20 cellular contexts compared by ENCODE assay signal in the genomic region with DNA sequence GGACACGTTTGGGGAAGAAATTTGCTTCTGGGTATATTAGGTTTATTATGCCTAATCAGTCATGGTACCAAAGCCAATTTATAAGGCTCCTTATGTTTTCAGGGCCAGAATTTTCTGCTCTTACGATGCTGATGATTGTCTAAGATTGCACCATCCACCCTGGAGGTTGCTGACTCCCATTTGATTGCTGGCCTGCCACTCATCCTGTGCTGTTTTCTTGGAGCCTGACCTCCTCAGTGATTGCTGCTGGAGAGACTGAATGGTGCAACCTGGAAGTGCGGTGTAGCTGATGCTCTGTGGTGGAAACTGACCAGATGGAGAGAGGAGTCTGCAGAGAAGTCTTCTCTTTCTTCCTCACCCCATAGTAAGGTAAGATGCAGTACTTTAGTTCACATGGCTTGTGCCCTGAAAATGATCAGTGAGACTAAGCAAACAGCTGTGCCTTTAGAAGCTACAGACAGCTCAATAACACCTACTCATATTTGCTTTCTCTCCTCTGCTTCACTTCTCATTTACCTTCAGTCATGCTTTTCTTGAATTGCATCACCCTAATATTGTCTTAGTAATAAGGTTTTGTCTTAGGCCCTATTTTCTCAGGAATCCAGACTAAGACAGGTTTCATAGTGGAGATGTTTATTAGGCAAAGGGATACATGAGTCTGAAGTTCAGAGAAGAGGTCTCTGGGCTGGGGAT. TPM values are rescaled to one million over a fixed set of nuclear protein-coding genes. Genes with fewer than 3 reads are reported as not detected.
DNase-seq lines count a peak whose midpoint lies in the region; ATAC-seq, FAIRE-seq and TF ChIP-seq lines count a peak whose summit lies in the region.
"Had no signal": no experiment of that assay in that cellular context is flagged by ENCODE, and none has a peak within 500 bp of the region (broad histone marks: within the 10 kb centered on the region; RNA-seq: fewer than 3 reads in every experiment).

No MANE protein-coding gene starts in this region.

- H3K27me3 Mint-ChIP-seq in HFFc6 (ENCODE audit: insufficient read depth) = no peaks in the 10 kb centered on the region
- no peaks in the 10 kb centered on the region for H3K27me3 Mint-ChIP-seq in astrocyte (ENCODE audit: low read depth, unreplicated experiment)
- H3K27me3 Mint-ChIP-seq: B cell; CD4-positive, CD25-positive, alpha-beta regulatory T cell had no signal

- H3K4me2 ChIP-seq in astrocyte (ENCODE audit: low read length) = no peak overlapping the region

- no peak for ATAC-seq in GM19324 (IDR thresholded peaks at IDR 0.05; ENCODE audit: low FRiP score, unreplicated experiment)
- no peak for ATAC-seq in left lobe of liver

- H3K9me3 Mint-ChIP-seq in HFFc6 (peaks cover 8% of the 10 kb centered on the region), astrocyte (ENCODE audit: unreplicated experiment) (peaks cover 8% of the 10 kb centered on the region)

- no peak overlapping the region for H3K4me3 Mint-ChIP-seq in HFFc6
- H3K4me3 Mint-ChIP-seq in astrocyte (ENCODE audit: unreplicated experiment) = no peak overlapping the region
- H3K4me3 Mint-ChIP-seq: B cell; CD4-positive, CD25-positive, alpha-beta regulatory T cell had no signal

- no peak overlapping the region for H3K9ac ChIP-seq in astrocyte (ENCODE audit: low read length)
- H3K9ac ChIP-seq: GM23248 had no signal

- no peaks in the 10 kb centered on the region for H4K20me1 ChIP-seq in astrocyte (ENCODE audit: insufficient read depth, low read length)

- H3K27me3 ChIP-seq in astrocyte (ENCODE audit: insufficient read depth, low read length) = no peaks in the 10 kb centered on the region

- H3K36me3 ChIP-seq in astrocyte (ENCODE audit: insufficient read depth, low read length) = peaks cover under 1% of the 10 kb centered on the region

- peaks cover 40% of the 10 kb centered on the region for H3K4me1 Mint-ChIP-seq in HFFc6 (ENCODE audit: low read depth)
- peaks cover 6% of the 10 kb centered on the region for H3K4me1 Mint-ChIP-seq in astrocyte (ENCODE audit: low read depth, unreplicated experiment)
- H3K4me1 Mint-ChIP-seq: B cell; CD4-positive, CD25-positive, alpha-beta regulatory T cell had no signal

- H3K27ac ChIP-seq in astrocyte (ENCODE audit: low read depth, low read length) = no peak overlapping the region
- H3K27ac ChIP-seq: GM23248 had no signal

- H2AFZ ChIP-seq in astrocyte (ENCODE audit: low read depth, low read length) = no peak overlapping the region
- H2AFZ ChIP-seq: GM23248 had no signal

- H3K4me3 ChIP-seq in astrocyte (ENCODE audit: insufficient read depth, low read depth, low read length) = no peak overlapping the region
- H3K4me3 ChIP-seq: GM23248 had no signal

- H3K36me3 Mint-ChIP-seq in HFFc6 (ENCODE audit: low read depth) = peaks cover 13% of the 10 kb centered on the region; the same call in 1 of the 2 replicates
- no peaks in the 10 kb centered on the region for H3K36me3 Mint-ChIP-seq in astrocyte (ENCODE audit: low read depth, unreplicated experiment)
- H3K36me3 Mint-ChIP-seq: CD4-positive, CD25-positive, alpha-beta regulatory T cell had no signal

- no peaks in the 10 kb centered on the region for H3K4me1 ChIP-seq in astrocyte (ENCODE audit: insufficient read depth, low read length)
- H3K4me1 ChIP-seq: Caco-2 had no signal

- no peaks in the 10 kb centered on the region for H3K9me3 ChIP-seq in astrocyte (ENCODE audit: insufficient read depth, low read depth, low read length)
- H3K9me3 ChIP-seq: Caco-2 had no signal

- H3K27ac Mint-ChIP-seq in HFFc6 (peak overlapping the region; percentile 4), astrocyte (ENCODE audit: unreplicated experiment) (peak overlapping the region; percentile 31)
- H3K27ac Mint-ChIP-seq: B cell had no signal

- no peaks in the 10 kb centered on the region for H3K79me2 ChIP-seq in astrocyte (ENCODE audit: insufficient read depth, low read length)

- peak; percentile 33 for DNase-seq in DMS53 treated with DMSO at 0.1 percent for 48 hours (lab: John Stamatoyannopoulos, UW; ENCODE audit: unreplicated experiment)
- DNase-seq in HFFc6 = no peak
- no peak for DNase-seq in astrocyte (ENCODE audit: low read depth)
- DNase-seq in foreskin melanocyte = peak; percentile 63
- no peak for DNase-seq in left lobe of liver (ENCODE audit: low spot score)
- no peak for DNase-seq in NCI-H774 (lab: John Stamatoyannopoulos, UW)
- DNase-seq: ACHN; CD4-positive, CD25-positive, alpha-beta regulatory T cell; DMS79; GM23248; Kasumi-1; NCI-H1105 treated with DMSO at 0.1 percent for 48 hours; NCI-H1694 treated with DMSO at 0.1 percent for 48 hours; NCI-H2107; NCI-H2227 treated with DMSO at 0.1 percent for 48 hours; NCI-H524; NK-92 treated with Interleukin-12 subunit alpha and Interleukin-12 subunit beta, amount 100 ng/mL, for 24 hours had no signal

- no peak for TF ChIP-seq CTCF in HFFc6 (IDR thresholded peaks at IDR 0.05)
- no peak for TF ChIP-seq CTCF in astrocyte (IDR thresholded peaks at IDR 0.05; ENCODE audit: insufficient read depth, low read depth, low read length)

- no peak for FAIRE-seq in astrocyte (lab: Jason Lieb, UNC)

RNA-seq across cellular contexts. Expression of a gene that starts 17.4 kb away (rescaled TPM):
- 10 to 100 TPM; 34.4 to 40.0 (median 36.1) TPM for total RNA-seq in HFFc6 (2021; fragmentation: NEBNext Ultra II Directional; extraction: Animal tissue kit (Norgen Biotek cat#: 25700))
- total RNA-seq in astrocyte = 55.5 and 55.6 TPM in 2 replicates
- total RNA-seq in left lobe of liver = 20.3 TPM

RNA-seq across cellular contexts. Expression of a gene that starts 36.8 kb away (rescaled TPM):
- 10 to 100 TPM; 10.9 to 16.1 (median 14.7) TPM for total RNA-seq in HFFc6 (2021; fragmentation: NEBNext Ultra II Directional; extraction: Animal tissue kit (Norgen Biotek cat#: 25700))
- 19.0 and 20.4 TPM in 2 replicates for total RNA-seq in astrocyte
- total RNA-seq in left lobe of liver = 5.5 TPM

RNA-seq across cellular contexts. Expression of a gene that starts 50.3 kb away (rescaled TPM):
- under 1 TPM; 0.26 to 0.66 (median 0.55) TPM for total RNA-seq in HFFc6 (2021; fragmentation: NEBNext Ultra II Directional; extraction: Animal tissue kit (Norgen Biotek cat#: 25700))
- total RNA-seq in astrocyte (1.3 and 1.4 TPM in 2 replicates), left lobe of liver (1.2 TPM)
- total RNA-seq: CD4-positive, CD25-positive, alpha-beta regulatory T cell had no signal

Comparison
In these comparisons a context has a peak if more than half of its experiments do, and no peak if none do; other contexts are left out.
1. DNase-seq: peak in DMS53 treated with DMSO at 0.1 percent for 48 hours (single experiment) and foreskin melanocyte (single experiment); none in HFFc6 (single experiment), astrocyte (single experiment), left lobe of liver (single experiment) and NCI-H774 (single experiment).